Comparison of ENCODE assay signal across 1 cellular context in genomic region chr11:122642472-122642922, GRCh38.
TF ChIP-seq lines count a peak whose summit lies in the region.

No MANE protein-coding gene starts in this region.

TF ChIP-seq in SK-N-SH, 30 proteins besides CTCF, POLR2A, EP300 and RAD21 (continued from another document):
- TF ChIP-seq, protein P1, sequence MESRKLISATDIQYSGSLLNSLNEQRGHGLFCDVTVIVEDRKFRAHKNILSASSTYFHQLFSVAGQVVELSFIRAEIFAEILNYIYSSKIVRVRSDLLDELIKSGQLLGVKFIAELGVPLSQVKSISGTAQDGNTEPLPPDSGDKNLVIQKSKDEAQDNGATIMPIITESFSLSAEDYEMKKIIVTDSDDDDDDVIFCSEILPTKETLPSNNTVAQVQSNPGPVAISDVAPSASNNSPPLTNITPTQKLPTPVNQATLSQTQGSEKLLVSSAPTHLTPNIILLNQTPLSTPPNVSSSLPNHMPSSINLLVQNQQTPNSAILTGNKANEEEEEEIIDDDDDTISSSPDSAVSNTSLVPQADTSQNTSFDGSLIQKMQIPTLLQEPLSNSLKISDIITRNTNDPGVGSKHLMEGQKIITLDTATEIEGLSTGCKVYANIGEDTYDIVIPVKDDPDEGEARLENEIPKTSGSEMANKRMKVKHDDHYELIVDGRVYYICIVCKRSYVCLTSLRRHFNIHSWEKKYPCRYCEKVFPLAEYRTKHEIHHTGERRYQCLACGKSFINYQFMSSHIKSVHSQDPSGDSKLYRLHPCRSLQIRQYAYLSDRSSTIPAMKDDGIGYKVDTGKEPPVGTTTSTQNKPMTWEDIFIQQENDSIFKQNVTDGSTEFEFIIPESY (IDR thresholded peaks at IDR 0.05; ENCODE audit: borderline replicate concordance, low read depth) = peak; percentile 67
- TF ChIP-seq CHD2 (IDR thresholded peaks at IDR 0.05; ENCODE audit: low read length, partially characterized antibody) (no peak), MXI1 (IDR thresholded peaks at IDR 0.05; ENCODE audit: low read depth, low read length) (no peak), POLR2AphosphoS5 (IDR thresholded peaks at IDR 0.05; ENCODE audit: low read depth, low read length) (peak; percentile 69; the same call in 1 of the 2 replicates), SIN3A (IDR thresholded peaks at IDR 0.05; ENCODE audit: borderline replicate concordance, low read depth, low read length) (peak; percentile 20; the same call in 1 of the 2 replicates), EZH2phosphoT487 (IDR thresholded peaks at IDR 0.05; ENCODE audit: borderline replicate concordance, low read depth) (no peak), TCF12 (IDR thresholded peaks at IDR 0.05) (peak; percentile 94), FOXJ3 (CRISPR knock-in tag; IDR thresholded peaks at IDR 0.05) (no peak), ELF1 (IDR thresholded peaks at IDR 0.05) (0 out of 2 replicates have a peak, but pooled peaks have one; percentile 32), REST (IDR thresholded peaks at IDR 0.05; ENCODE audit: low read depth, low read length) (peak; percentile 32; the same call in 1 of the 2 replicates), IRF3 (IDR thresholded peaks at IDR 0.05; ENCODE audit: low read depth, low read length) (no peak), FOXM1 (IDR thresholded peaks at IDR 0.05; ENCODE audit: low read depth) (peak; percentile 87; the same call in 1 of the 2 replicates), NRF1 (IDR thresholded peaks at IDR 0.05; ENCODE audit: low read depth, low read length) (no peak), USF1 (IDR thresholded peaks at IDR 0.05; ENCODE audit: borderline replicate concordance, low read depth) (no peak; the same call in 1 of the 2 replicates), NFIC (IDR thresholded peaks at IDR 0.05; ENCODE audit: borderline replicate concordance) (peak; percentile 92)
- TF ChIP-seq, protein P2, sequence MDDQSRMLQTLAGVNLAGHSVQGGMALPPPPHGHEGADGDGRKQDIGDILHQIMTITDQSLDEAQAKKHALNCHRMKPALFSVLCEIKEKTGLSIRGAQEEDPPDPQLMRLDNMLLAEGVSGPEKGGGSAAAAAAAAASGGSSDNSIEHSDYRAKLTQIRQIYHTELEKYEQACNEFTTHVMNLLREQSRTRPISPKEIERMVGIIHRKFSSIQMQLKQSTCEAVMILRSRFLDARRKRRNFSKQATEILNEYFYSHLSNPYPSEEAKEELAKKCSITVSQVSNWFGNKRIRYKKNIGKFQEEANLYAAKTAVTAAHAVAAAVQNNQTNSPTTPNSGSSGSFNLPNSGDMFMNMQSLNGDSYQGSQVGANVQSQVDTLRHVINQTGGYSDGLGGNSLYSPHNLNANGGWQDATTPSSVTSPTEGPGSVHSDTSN (IDR thresholded peaks at IDR 0.05) = peak; percentile 96
- TF ChIP-seq, protein P3, sequence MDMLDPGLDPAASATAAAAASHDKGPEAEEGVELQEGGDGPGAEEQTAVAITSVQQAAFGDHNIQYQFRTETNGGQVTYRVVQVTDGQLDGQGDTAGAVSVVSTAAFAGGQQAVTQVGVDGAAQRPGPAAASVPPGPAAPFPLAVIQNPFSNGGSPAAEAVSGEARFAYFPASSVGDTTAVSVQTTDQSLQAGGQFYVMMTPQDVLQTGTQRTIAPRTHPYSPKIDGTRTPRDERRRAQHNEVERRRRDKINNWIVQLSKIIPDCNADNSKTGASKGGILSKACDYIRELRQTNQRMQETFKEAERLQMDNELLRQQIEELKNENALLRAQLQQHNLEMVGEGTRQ (IDR thresholded peaks at IDR 0.05; ENCODE audit: borderline replicate concordance, low read depth, low read length) = no peak
